In genomic region chr11:85941380-85941973, GRCh38 we compare ENCODE assay signal across 8 cellular contexts.
A peak's percentile ranks its signal among the peaks of the same experiment; 100 is the strongest.
DNase-seq lines count a peak whose midpoint lies in the region; ATAC-seq and TF ChIP-seq lines count a peak whose summit lies in the region.

No MANE protein-coding gene starts in this region.

- ATAC-seq in left ventricle myocardium superior (peak; percentile 82), gastrocnemius medialis (peak; percentile 70 to 81)

- WGBS in adrenal gland, 4 donors: 3 to 31% (median 19%) methylated on average over 4 to 6 of the region's 6 CpGs

- in situ Hi-C loops in gastrocnemius medialis (cut with MboI; ENCODE audit: low sequenced_read_pairs in 4 of 4): loop anchor here in 1 of 4 donors (10.0 kb wide), 1 partner anchor 273 kb away; no protein-coding TSS in a partner anchor

- H3K4me1 Mint-ChIP-seq in HFFc6 (ENCODE audit: low read depth) (peaks cover 12% of the 10 kb centered on the region), nephron progenitor cell (peaks cover 3% of the 10 kb centered on the region)

- TF ChIP-seq POLR2A in adrenal gland (IDR thresholded peaks at IDR 0.05) (no peak), gastrocnemius medialis (IDR thresholded peaks at IDR 0.05) (no peak)

- H3K4me1 ChIP-seq in adrenal gland (replicated peaks in 1 of 2): peaks cover 0 to 4% of the 10 kb centered on the region in 2 donors
- H3K4me1 ChIP-seq in gastrocnemius medialis: peaks cover 0 to 9% of the 10 kb centered on the region in 2 donors

- H3K27me3 Mint-ChIP-seq in HFFc6 (ENCODE audit: insufficient read depth) (peaks cover 3% of the 10 kb centered on the region), nephron progenitor cell (ENCODE audit: low read depth, poor library complexity) (peaks cover 4% of the 10 kb centered on the region)

- H3K27ac ChIP-seq in adrenal gland: no peak overlapping the region
- no peak overlapping the region for H3K27ac ChIP-seq in gastrocnemius medialis

- intact Hi-C loops in adrenal gland (cut with DNase I) (loop anchor here (5.0 to 10.0 kb wide), 4 partner anchors 103 to 353 kb away; no protein-coding TSS in a partner anchor), left ventricle myocardium superior (cut with micrococcal nuclease) (loop anchor here (5.0 kb wide), 1 partner anchor 351 kb away; no protein-coding TSS in a partner anchor), gastrocnemius medialis (cut with DNase I; ENCODE audit: low total_unique reads) (loop anchor here (1.0 to 10.0 kb wide), 3 partner anchors 252 to 353 kb away; no protein-coding TSS in a partner anchor)

- no peaks in the 10 kb centered on the region for H3K27me3 ChIP-seq in GM06990 (replicated peaks; ENCODE audit: control insufficient read depth, insufficient read depth, low read length)
- H3K27me3 ChIP-seq in adrenal gland: no peaks in the 10 kb centered on the region
- no peaks in the 10 kb centered on the region for H3K27me3 ChIP-seq in gastrocnemius medialis

- H3K9me3 Mint-ChIP-seq in HFFc6: no peaks in the 10 kb centered on the region
- H3K9me3 Mint-ChIP-seq in nephron progenitor cell: peaks cover 28% of the 10 kb centered on the region

- peaks cover 4% of the 10 kb centered on the region; the same call in 1 of the 2 replicates for H3K36me3 Mint-ChIP-seq in HFFc6 (ENCODE audit: low read depth)
- peaks cover 17% of the 10 kb centered on the region for H3K36me3 Mint-ChIP-seq in nephron progenitor cell (ENCODE audit: low read depth)

- DNase-seq in GM06990 (ENCODE audit: extremely low read depth, insufficient read length) (no peak), HFFc6 (peak; percentile 61), NCI-H524 treated with DMSO at 0.1 percent for 48 hours (lab: John Stamatoyannopoulos, UW) (peak; percentile 22), adrenal gland (peak; percentile 61 to 85 (median 76)), left ventricle myocardium superior (peak; percentile 41), gastrocnemius medialis (peak; percentile 32 to 45), nephron progenitor cell (no peak)
- DNase-seq in NK-92 treated with Interleukin-12 subunit alpha and Interleukin-12 subunit beta, amount 100 ng/mL, for 24 hours (lab: John Stamatoyannopoulos, UW): no peak

- TF ChIP-seq CTCF in GM06990 (IDR thresholded peaks at IDR 0.05; ENCODE audit: insufficient read depth, low read length, poor library complexity, severe bottlenecking) (peak; percentile 61), HFFc6 (IDR thresholded peaks at IDR 0.05) (peak; percentile 81), adrenal gland (IDR thresholded peaks at IDR 0.05) (peak; percentile 65 to 86 (median 82)), gastrocnemius medialis (IDR thresholded peaks at IDR 0.05 in 4 of 5, conservative IDR thresholded peaks at IDR 0.05 in 1 of 5) (peak; percentile 63 to 79 (median 73)), nephron progenitor cell (IDR thresholded peaks at IDR 0.05) (no peak)

- H3K27ac Mint-ChIP-seq in HFFc6: no peak overlapping the region
- no peak overlapping the region for H3K27ac Mint-ChIP-seq in nephron progenitor cell

- no peaks in the 10 kb centered on the region; the same call in 1 of the 2 replicates for H3K36me3 ChIP-seq in GM06990 (ENCODE audit: control insufficient read depth, insufficient read depth, low read length)
- no peaks in the 10 kb centered on the region for H3K36me3 ChIP-seq in adrenal gland (replicated peaks in 1 of 2)
- no peaks in the 10 kb centered on the region for H3K36me3 ChIP-seq in gastrocnemius medialis

- H3K9me3 ChIP-seq in adrenal gland (replicated peaks in 1 of 3): no peaks in the 10 kb centered on the region
- H3K9me3 ChIP-seq in gastrocnemius medialis: no peaks in the 10 kb centered on the region

- H3K4me3 ChIP-seq in GM06990 (replicated peaks; ENCODE audit: low read depth, low read length) (no peak overlapping the region), adrenal gland (no peak overlapping the region), gastrocnemius medialis (no peak overlapping the region)

- no peak overlapping the region for H3K4me3 Mint-ChIP-seq in HFFc6
- no peak overlapping the region for H3K4me3 Mint-ChIP-seq in nephron progenitor cell

Comparison
In these comparisons a context has a peak if more than half of its experiments do, and no peak if none do; other contexts are left out.
1. DNase-seq: peak in HFFc6 (single experiment), NCI-H524 treated with DMSO at 0.1 percent for 48 hours (single experiment), adrenal gland (7 of 7), left ventricle myocardium superior (single experiment) and gastrocnemius medialis (2 of 2); none in GM06990 (single experiment), nephron progenitor cell (single experiment) and NK-92 treated with Interleukin-12 subunit alpha and Interleukin-12 subunit beta, amount 100 ng/mL, for 24 hours (single experiment).